ENCODE assay signal across 8 cellular contexts in the genomic region with DNA sequence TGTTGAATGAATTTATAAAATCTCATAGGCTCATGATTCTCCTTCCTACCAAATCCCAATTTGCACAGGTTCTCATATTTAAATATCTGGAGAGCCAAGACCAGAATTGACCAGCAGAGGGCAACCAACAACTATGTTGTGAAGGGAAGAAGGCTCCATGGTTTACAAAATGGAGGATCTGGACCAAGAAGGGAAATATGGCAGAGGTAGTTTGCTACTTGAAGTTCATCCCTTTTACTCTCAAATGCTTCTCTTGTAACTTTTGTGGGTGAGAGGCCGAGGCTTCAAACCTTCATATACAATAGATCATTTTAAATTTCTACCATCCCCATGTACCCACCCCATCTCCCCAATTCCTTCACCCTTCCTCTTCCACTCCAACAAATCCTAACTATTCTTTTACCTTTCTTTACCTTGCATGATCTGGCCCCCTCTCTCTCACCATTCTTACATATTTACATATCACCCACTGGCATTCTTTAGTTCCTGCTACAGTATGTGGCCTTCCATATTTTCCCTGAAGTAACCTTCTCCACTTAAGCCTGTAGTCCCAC. TPM values are rescaled to one million over a fixed set of nuclear protein-coding genes. Genes with fewer than 3 reads are reported as not detected.
DNase-seq lines count a peak whose midpoint lies in the region; ATAC-seq and TF ChIP-seq lines count a peak whose summit lies in the region.

No MANE protein-coding gene starts in this region.

- no peak overlapping the region for H3K4me3 ChIP-seq in BJ (ENCODE audit: low read depth, low read length)
- no peak overlapping the region for H3K4me3 ChIP-seq in right lobe of liver

- DNase-seq in BJ (ENCODE audit: low read depth): no peak
- peak; percentile 74 for DNase-seq in HCEC 1CT
- peak; percentile 64 for DNase-seq in NCI-H446 treated with DMSO at 0.1 percent for 48 hours (lab: John Stamatoyannopoulos, UW)
- peak; percentile 66 for DNase-seq in activated CD4-positive, CD25-positive, alpha-beta regulatory T cell treated with anti-CD3 and anti-CD28 coated beads, Interleukin-2, amount 50 U/mL, for 72 hours
- DNase-seq in cerebellar cortex (ENCODE audit: low spot score): peak; percentile 90
- DNase-seq in right lobe of liver: peak in 2 of 3 donors; percentile 46 to 82
- DNase-seq in stimulated activated CD4-positive, alpha-beta T cell treated with anti-CD3 and anti-CD28 coated beads, TNF-alpha, amount 100 ng/mL, for 4 hours (ENCODE audit: low read depth in 3 of 3): peak; percentile 18 to 62 (median 42)

- intact Hi-C loops in right lobe of liver (cut with DNase I): no loop called here

- peaks cover 0 to 10% (median 3%) of the 10 kb centered on the region in 4 donors for H3K4me1 ChIP-seq in right lobe of liver

- CTCF ChIA-PET in BJ (lab: Yijun Ruan, JAX): interaction anchor here (0.6 to 9.8 kb wide), 10 partner anchors 13 to 265 kb away, joined by 3 to 134 read pairs (median 6); a partner anchor contains a TSS

- TF ChIP-seq POLR2A in right lobe of liver (IDR thresholded peaks at IDR 0.05): no peak

- H3K36me3 ChIP-seq in BJ (ENCODE audit: control insufficient read depth, insufficient read depth, low read length) (no peaks in the 10 kb centered on the region), right lobe of liver (no peaks in the 10 kb centered on the region)

- no peaks in the 10 kb centered on the region for H3K9me3 ChIP-seq in right lobe of liver

- peak; percentile 76 for TF ChIP-seq CTCF in BJ (IDR thresholded peaks at IDR 0.05; ENCODE audit: insufficient read depth, low read depth, low read length)
- TF ChIP-seq CTCF in right lobe of liver (IDR thresholded peaks at IDR 0.05): peak; percentile 83 to 89 (median 86)

- POLR2A ChIA-PET in BJ (lab: Charles Lee): no interaction called here

- peak; percentile 43 to 48 (median 45) for ATAC-seq in right lobe of liver
- ATAC-seq in GM19397 (IDR thresholded peaks at IDR 0.05; ENCODE audit: unreplicated experiment): no peak

- 11% methylated on average over 1 of the region's 1 CpG for WGBS in right lobe of liver (ENCODE audit: insufficient coverage, low coverage, low lambda C conversion rate, missing lambda C conversion rate)

- no peaks in the 10 kb centered on the region for H3K27me3 ChIP-seq in BJ (ENCODE audit: control insufficient read depth, insufficient read depth, low read length)
- H3K27me3 ChIP-seq in right lobe of liver: no peaks in the 10 kb centered on the region

- no peak overlapping the region for H3K27ac ChIP-seq in right lobe of liver

RNA-seq across cellular contexts. Expression of a gene that starts 3.8 kb away (rescaled TPM):
- polyA plus RNA-seq in BJ (2011; rRNA removed): 60.7 and 72.6 TPM in 2 replicates
- polyA minus RNA-seq in BJ (2011; rRNA and poly(A)+ RNA removed): 57.8 and 79.5 TPM in 2 replicates
- 10 to 100 TPM; 17.9 to 40.8 (median 25.7) TPM for total RNA-seq in right lobe of liver

RNA-seq across cellular contexts. Expression of a gene that starts 28.6 kb away (rescaled TPM):
- 212 and 338 TPM in 2 replicates for polyA plus RNA-seq in BJ (2011; rRNA removed)
- 374 and 608 TPM in 2 replicates for polyA minus RNA-seq in BJ (2011; rRNA and poly(A)+ RNA removed)
- 10 to 100 TPM; 10.6 to 23.0 (median 12.3) TPM for total RNA-seq in right lobe of liver

RNA-seq across cellular contexts. Expression of a gene that starts 31.0 kb away (rescaled TPM):
- polyA plus RNA-seq in BJ (2011; rRNA removed): 47.5 and 52.0 TPM in 2 replicates
- polyA minus RNA-seq in BJ (2011; rRNA and poly(A)+ RNA removed): 8.7 and 17.1 TPM in 2 replicates
- 10 to 100 TPM; 10.3 to 24.3 (median 14.8) TPM for total RNA-seq in right lobe of liver

RNA-seq across cellular contexts. Expression of a gene that starts 34.9 kb away (rescaled TPM):
- 5,667 and 6,879 TPM in 2 replicates for polyA plus RNA-seq in BJ (2011; rRNA removed)
- 985 and 1,932 TPM in 2 replicates for polyA minus RNA-seq in BJ (2011; rRNA and poly(A)+ RNA removed)
- 100 to 1,000 TPM; 409 to 644 (median 490) TPM for total RNA-seq in right lobe of liver

RNA-seq across cellular contexts. Expression of a gene that starts 36.7 kb away (rescaled TPM):
- not detected in 2 replicates for polyA plus RNA-seq in BJ (2011; rRNA removed)
- not detected in 2 replicates for polyA minus RNA-seq in BJ (2011; rRNA and poly(A)+ RNA removed)
- total RNA-seq in right lobe of liver: 100 to 1,000 TPM in 3 of 6 experiments, 10 to 100 TPM in 3; 39.7 to 209 (median 110) TPM
